ENCODE assay signal across 19 cellular contexts in the genomic region with DNA sequence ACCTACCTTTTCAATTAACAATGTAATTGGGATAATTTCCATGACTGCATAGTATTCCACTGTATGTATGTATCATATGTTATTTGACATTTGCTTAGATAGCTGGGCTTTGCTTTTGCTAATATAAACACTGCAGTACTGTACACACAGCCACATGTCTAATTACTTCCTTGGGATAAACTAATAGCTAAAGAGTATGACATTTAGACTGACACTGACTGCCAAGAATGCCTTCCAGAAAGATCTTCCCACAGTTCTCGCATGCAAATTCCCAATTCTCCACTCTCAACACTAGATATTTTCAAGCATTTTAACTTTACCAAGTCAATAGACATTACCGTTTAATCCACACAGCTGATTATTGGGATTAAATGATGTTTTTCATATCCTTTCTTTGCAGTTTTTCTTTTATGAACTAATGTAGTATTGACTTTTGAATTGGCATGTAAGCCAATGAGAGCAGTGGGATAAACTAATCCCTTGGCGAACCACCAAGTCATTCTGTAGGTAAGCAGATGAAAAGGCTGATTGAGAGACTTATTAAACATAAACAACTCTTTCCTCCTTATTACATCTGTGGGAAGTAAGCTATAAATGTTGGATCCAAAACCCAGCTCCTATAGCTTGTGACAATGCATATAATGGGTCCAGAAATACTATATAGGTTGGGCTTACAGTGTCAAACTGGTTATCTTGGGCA.
"Had no signal": no experiment of that assay in that cellular context is flagged by ENCODE, and none has a peak within 500 bp of the region (broad histone marks: within the 10 kb centered on the region; RNA-seq: fewer than 3 reads in every experiment).

No MANE protein-coding gene starts in this region.

- H3K27me3 ChIP-seq: MG63, SJSA1 had no signal

- H3K4me1 ChIP-seq: SJSA1 had no signal

- H3K36me3 ChIP-seq: MG63, SJSA1 had no signal

- DNase-seq: KBM-7, MG63, NCI-H1092, NCI-H1105 treated with DMSO at 0.1 percent for 48 hours, NCI-H1417 treated with DMSO at 0.1 percent for 48 hours, NCI-H146, NCI-H1694 treated with DMSO at 0.1 percent for 48 hours, NCI-H1930, NCI-H2081, NCI-H2107, NCI-H2227 treated with DMSO at 0.1 percent for 48 hours, NCI-H524, NCI-H526 treated with DMSO at 0.1 percent for 48 hours, NCI-H774, Right ventricle myocardium superior, RPMI8226, SIG-M5 had no signal

- H3K27ac ChIP-seq: SJSA1, SK-N-MC had no signal

- H3K4me3 ChIP-seq: MG63, SJSA1, SK-N-MC had no signal

- H3K9me3 ChIP-seq: MG63, SJSA1 had no signal
